Comparison of ENCODE assay signal across 1 cellular context in the genomic region with DNA sequence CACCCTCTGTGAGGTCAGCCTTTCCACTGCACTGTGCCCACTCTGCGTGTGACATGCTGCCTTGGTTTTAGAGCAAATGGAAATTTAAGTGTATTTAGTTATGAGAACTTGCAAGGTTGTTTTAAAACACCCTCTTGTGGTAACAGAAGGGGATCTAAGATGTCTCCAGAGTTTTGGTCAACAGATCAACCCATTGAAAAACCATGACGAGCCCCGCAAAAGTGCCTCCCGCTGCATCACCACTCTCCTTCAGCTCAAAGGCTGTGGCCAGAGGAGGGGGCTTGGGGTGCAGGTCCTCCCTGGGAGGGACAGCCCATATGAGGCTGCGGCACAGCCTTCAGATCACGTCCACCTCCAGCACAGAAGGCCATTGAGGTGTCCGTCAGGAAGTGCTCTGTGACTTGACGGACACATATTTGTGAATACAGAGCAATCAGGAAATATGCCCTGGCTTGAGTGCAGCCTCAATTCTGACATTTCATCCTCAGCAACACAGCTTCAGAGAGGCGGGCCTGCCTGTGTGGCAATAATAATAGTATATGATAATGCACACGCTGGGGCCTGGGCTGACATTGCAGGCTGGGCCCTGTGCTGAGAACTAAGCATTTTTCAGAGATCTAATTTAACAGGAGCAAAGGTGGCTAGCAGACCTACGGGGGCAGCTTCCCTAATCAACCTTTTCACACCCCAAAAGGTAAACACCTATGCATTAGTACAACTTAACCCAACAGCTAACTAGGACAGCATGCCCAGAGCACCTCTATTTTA.
TF ChIP-seq lines count a peak whose summit lies in the region.

No MANE protein-coding gene starts in this region.

TF ChIP-seq in Ishikawa, 13 proteins besides CTCF, POLR2A, EP300 and RAD21 (continued from another document):
- TF ChIP-seq, protein P1, sequence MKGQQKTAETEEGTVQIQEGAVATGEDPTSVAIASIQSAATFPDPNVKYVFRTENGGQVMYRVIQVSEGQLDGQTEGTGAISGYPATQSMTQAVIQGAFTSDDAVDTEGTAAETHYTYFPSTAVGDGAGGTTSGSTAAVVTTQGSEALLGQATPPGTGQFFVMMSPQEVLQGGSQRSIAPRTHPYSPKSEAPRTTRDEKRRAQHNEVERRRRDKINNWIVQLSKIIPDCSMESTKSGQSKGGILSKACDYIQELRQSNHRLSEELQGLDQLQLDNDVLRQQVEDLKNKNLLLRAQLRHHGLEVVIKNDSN (IDR thresholded peaks at IDR 0.05): no peak
- TF ChIP-seq ZBTB7A (IDR thresholded peaks at IDR 0.05; ENCODE audit: low read depth) (no peak), YY1 (IDR thresholded peaks at IDR 0.05; ENCODE audit: low read depth) (no peak), CEBPB (IDR thresholded peaks at IDR 0.05) (no peak), EGR1 (IDR thresholded peaks at IDR 0.05) (no peak), NFIC (IDR thresholded peaks at IDR 0.05) (no peak), TCF12 (IDR thresholded peaks at IDR 0.05; ENCODE audit: low read depth) (no peak), TEAD4 (IDR thresholded peaks at IDR 0.05) (no peak)
- TF ChIP-seq, protein P2, sequence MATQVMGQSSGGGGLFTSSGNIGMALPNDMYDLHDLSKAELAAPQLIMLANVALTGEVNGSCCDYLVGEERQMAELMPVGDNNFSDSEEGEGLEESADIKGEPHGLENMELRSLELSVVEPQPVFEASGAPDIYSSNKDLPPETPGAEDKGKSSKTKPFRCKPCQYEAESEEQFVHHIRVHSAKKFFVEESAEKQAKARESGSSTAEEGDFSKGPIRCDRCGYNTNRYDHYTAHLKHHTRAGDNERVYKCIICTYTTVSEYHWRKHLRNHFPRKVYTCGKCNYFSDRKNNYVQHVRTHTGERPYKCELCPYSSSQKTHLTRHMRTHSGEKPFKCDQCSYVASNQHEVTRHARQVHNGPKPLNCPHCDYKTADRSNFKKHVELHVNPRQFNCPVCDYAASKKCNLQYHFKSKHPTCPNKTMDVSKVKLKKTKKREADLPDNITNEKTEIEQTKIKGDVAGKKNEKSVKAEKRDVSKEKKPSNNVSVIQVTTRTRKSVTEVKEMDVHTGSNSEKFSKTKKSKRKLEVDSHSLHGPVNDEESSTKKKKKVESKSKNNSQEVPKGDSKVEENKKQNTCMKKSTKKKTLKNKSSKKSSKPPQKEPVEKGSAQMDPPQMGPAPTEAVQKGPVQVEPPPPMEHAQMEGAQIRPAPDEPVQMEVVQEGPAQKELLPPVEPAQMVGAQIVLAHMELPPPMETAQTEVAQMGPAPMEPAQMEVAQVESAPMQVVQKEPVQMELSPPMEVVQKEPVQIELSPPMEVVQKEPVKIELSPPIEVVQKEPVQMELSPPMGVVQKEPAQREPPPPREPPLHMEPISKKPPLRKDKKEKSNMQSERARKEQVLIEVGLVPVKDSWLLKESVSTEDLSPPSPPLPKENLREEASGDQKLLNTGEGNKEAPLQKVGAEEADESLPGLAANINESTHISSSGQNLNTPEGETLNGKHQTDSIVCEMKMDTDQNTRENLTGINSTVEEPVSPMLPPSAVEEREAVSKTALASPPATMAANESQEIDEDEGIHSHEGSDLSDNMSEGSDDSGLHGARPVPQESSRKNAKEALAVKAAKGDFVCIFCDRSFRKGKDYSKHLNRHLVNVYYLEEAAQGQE (IDR thresholded peaks at IDR 0.05; ENCODE audit: low read depth): no peak
